Comparison of ENCODE assay signal across 35 cellular contexts in genomic region chr5:2258861-2259260, GRCh38.
"Had no signal": no experiment of that assay in that cellular context is flagged by ENCODE, and none has a peak within 500 bp of the region (broad histone marks: within the 10 kb centered on the region; RNA-seq: fewer than 3 reads in every experiment).

No MANE protein-coding gene starts in this region.

- DNase-seq: activated B cell treated with CpG ODN at 0.5 μM for 24 hours; activated CD4-positive, alpha-beta memory T cell treated with anti-CD3 and anti-CD28 coated beads for 36 hours; activated CD4-positive, alpha-beta T cell treated with anti-CD3 and anti-CD28 coated beads for 4 hours; activated CD4-positive, alpha-beta T cell treated with anti-CD3 and anti-CD28 coated beads, Interleukin-2, amount 50 U/mL, for 1 hour; activated CD4-positive, CD25-positive, alpha-beta regulatory T cell treated with anti-CD3 and anti-CD28 coated beads, Interleukin-2, amount 50 U/mL, for 72 hours; activated CD8-positive, alpha-beta memory T cell treated with anti-CD3 and anti-CD28 coated beads, Interleukin-2, amount 50 U/mL, for 4 hours; activated gamma-delta T cell treated with Interleukin-2 at 50 U/mL for 16 hours; activated naive CD4-positive, alpha-beta T cell treated with anti-CD3 and anti-CD28 coated beads, Interleukin-2, amount 10 ng/mL, durations not matched to agents 7 days and 5 days; activated naive CD8-positive, alpha-beta T cell treated with anti-CD3 and anti-CD28 coated beads, Interleukin-2, amount 50 U/mL, for 24 hours; activated T-cell treated with anti-CD3 and anti-CD28 coated beads for 4 hours; activated T-cell treated with anti-CD3 and anti-CD28 coated beads, Interleukin-2, amount 50 U/mL, for 4 hours; anterior cingulate cortex; caudate nucleus; Karpas-422; KBM-7; NCI-H1105; NCI-H1417 treated with DMSO at 0.1 percent for 48 hours; NCI-H187 treated with DMSO at 0.1 percent for 48 hours; NCI-H2081; NCI-H2171 treated with DMSO at 0.1 percent for 48 hours; NCI-H2227 treated with DMSO at 0.1 percent for 48 hours; NCI-H446; NCI-H524; NK-92 treated with Interleukin-12 subunit alpha and Interleukin-12 subunit beta, amount 100 ng/mL, for 24 hours; PC-3; Peyer's patch; SHP77 treated with DMSO at 0.1 percent for 48 hours; SK-N-SH; T-cell; T-helper 17 cell had no signal

- H3K36me3 ChIP-seq: Peyer's patch, SJSA1 had no signal

- H3K27me3 ChIP-seq: Peyer's patch, SJSA1 had no signal

- H3K36me3 Mint-ChIP-seq: activated CD4-positive, alpha-beta memory T cell treated with anti-CD3 and anti-CD28 coated beads for 36 hours; activated naive CD4-positive, alpha-beta T cell treated with anti-CD3 and anti-CD28 coated beads, Interleukin-2, amount 10 ng/mL, durations not matched to agents 7 days and 5 days; activated naive CD8-positive, alpha-beta T cell; brain; T-cell had no signal

- H3K27me3 Mint-ChIP-seq: activated B cell treated with CpG ODN at 0.5 μM for 24 hours; activated naive CD4-positive, alpha-beta T cell treated with anti-CD3 and anti-CD28 coated beads, Interleukin-2, amount 10 ng/mL, durations not matched to agents 7 days and 5 days; activated naive CD8-positive, alpha-beta T cell treated with anti-CD3 and anti-CD28 coated beads, Interleukin-2, amount 50 U/mL, for 24 hours; T-helper 17 cell had no signal

- H3K27ac Mint-ChIP-seq: activated B cell treated with CpG ODN at 0.5 μM for 24 hours; activated CD4-positive, alpha-beta memory T cell treated with anti-CD3 and anti-CD28 coated beads for 36 hours; activated naive CD4-positive, alpha-beta T cell treated with anti-CD3 and anti-CD28 coated beads, Interleukin-2, amount 10 ng/mL, durations not matched to agents 7 days and 5 days; activated naive CD8-positive, alpha-beta T cell; activated naive CD8-positive, alpha-beta T cell treated with anti-CD3 and anti-CD28 coated beads, Interleukin-2, amount 50 U/mL, for 24 hours; activated T-helper 1 cell treated with anti-CD3 and anti-CD28 coated beads, Interleukin-12 subunit alpha, Interleukin-12 subunit beta, Interleukin-2, Interleukin-4 antibody, amounts not matched to agents 30 ng/mL and 10 ng/mL and 1 ng/mL, durations not matched to agents 14 hours and 24 hours and 36 hours; brain; T-cell; T-helper 17 cell had no signal

- H3K4me2 ChIP-seq: SK-N-SH had no signal

- H3K4me1 ChIP-seq: Peyer's patch, SJSA1 had no signal

- H3K9me3 ChIP-seq: Peyer's patch, SK-N-SH had no signal

- ATAC-seq: activated naive CD8-positive, alpha-beta T cell treated with anti-CD3 and anti-CD28 coated beads, Interleukin-2, amount 50 U/mL, for 24 hours; activated T-cell treated with anti-CD3 and anti-CD28 coated beads, Interleukin-2, amount 50 U/mL, for 4 hours; PC-3; T-cell; T-helper 17 cell had no signal

- H3K4me1 Mint-ChIP-seq: activated B cell treated with CpG ODN at 0.5 μM for 24 hours; activated naive CD4-positive, alpha-beta T cell treated with anti-CD3 and anti-CD28 coated beads, Interleukin-2, amount 10 ng/mL, durations not matched to agents 7 days and 5 days; T-helper 17 cell had no signal

- H3K4me3 ChIP-seq: Peyer's patch, SJSA1 had no signal

- H3K9ac ChIP-seq: SK-N-SH had no signal

- H3K9me3 Mint-ChIP-seq: activated B cell treated with CpG ODN at 0.5 μM for 24 hours; activated CD4-positive, alpha-beta memory T cell treated with anti-CD3 and anti-CD28 coated beads for 36 hours; activated naive CD8-positive, alpha-beta T cell treated with anti-CD3 and anti-CD28 coated beads, Interleukin-2, amount 50 U/mL, for 24 hours; activated T-cell treated with anti-CD3 and anti-CD28 coated beads, Interleukin-2, amount 50 U/mL, for 4 hours; activated T-helper 1 cell treated with anti-CD3 and anti-CD28 coated beads, Interleukin-12 subunit alpha, Interleukin-12 subunit beta, Interleukin-2, Interleukin-4 antibody, amounts not matched to agents 30 ng/mL and 10 ng/mL and 1 ng/mL, durations not matched to agents 14 hours and 24 hours and 36 hours; T-cell had no signal

- H3K27ac ChIP-seq: Peyer's patch, SJSA1, VCaP had no signal

- H3K4me3 Mint-ChIP-seq: activated B cell treated with CpG ODN at 0.5 μM for 24 hours; activated CD4-positive, alpha-beta memory T cell treated with anti-CD3 and anti-CD28 coated beads for 36 hours; activated naive CD4-positive, alpha-beta T cell treated with anti-CD3 and anti-CD28 coated beads, Interleukin-2, amount 10 ng/mL, durations not matched to agents 7 days and 5 days; activated naive CD8-positive, alpha-beta T cell; activated naive CD8-positive, alpha-beta T cell treated with anti-CD3 and anti-CD28 coated beads, Interleukin-2, amount 50 U/mL, for 24 hours; activated T-cell treated with anti-CD3 and anti-CD28 coated beads, Interleukin-2, amount 50 U/mL, for 4 hours; activated T-helper 1 cell treated with anti-CD3 and anti-CD28 coated beads, Interleukin-12 subunit alpha, Interleukin-12 subunit beta, Interleukin-2, Interleukin-4 antibody, amounts not matched to agents 30 ng/mL and 10 ng/mL and 1 ng/mL, durations not matched to agents 14 hours and 24 hours and 36 hours; brain; T-cell; T-helper 17 cell had no signal
